Comparison of ENCODE assay signal across 11 cellular contexts in the genomic region with DNA sequence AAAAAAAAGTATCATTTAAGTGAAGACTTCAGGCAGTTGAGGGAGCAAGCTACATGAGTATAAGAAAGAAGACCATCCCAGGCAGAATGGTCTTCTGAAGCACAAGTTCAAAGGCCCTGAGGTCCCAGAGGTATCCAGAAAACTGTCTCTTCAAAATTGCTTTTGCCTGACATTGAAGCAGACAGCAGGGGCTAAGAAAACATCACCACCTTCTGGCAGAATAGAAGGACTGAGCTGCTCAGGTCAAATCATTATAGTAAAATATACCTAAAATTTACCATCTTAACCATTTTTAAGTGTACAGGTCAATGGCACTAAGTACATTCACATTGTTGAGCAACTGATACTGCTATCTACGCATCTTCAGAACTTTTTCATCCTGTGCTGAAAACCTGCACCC.
DNase-seq lines count a peak whose midpoint lies in the region; ATAC-seq and TF ChIP-seq lines count a peak whose summit lies in the region.
"Had no signal": no experiment of that assay in that cellular context is flagged by ENCODE, and none has a peak within 500 bp of the region (broad histone marks: within the 10 kb centered on the region; RNA-seq: fewer than 3 reads in every experiment).

No MANE protein-coding gene starts in this region.

- in situ Hi-C loops in astrocyte of the spinal cord (cut with HindIII; ENCODE audit: low sequenced_read_pairs), result no loop called here

- no peak overlapping the region for H3K4me3 ChIP-seq in astrocyte of the spinal cord (ENCODE audit: low read depth, low read length)
- H3K4me3 ChIP-seq: SJSA1, thoracic aorta had no signal

- no peaks in the 10 kb centered on the region for H3K27me3 Mint-ChIP-seq in nephron (ENCODE audit: low read depth)

- no peak for ATAC-seq in GM18520 (IDR thresholded peaks at IDR 0.05; ENCODE audit: unreplicated experiment)

- no peak overlapping the region for H3K27ac Mint-ChIP-seq in nephron

- no peaks in the 10 kb centered on the region for H3K4me1 Mint-ChIP-seq in nephron

- H3K9me3 Mint-ChIP-seq in nephron, result no peaks in the 10 kb centered on the region

- DNase-seq in DMS 273 (lab: John Stamatoyannopoulos, UW; ENCODE audit: unreplicated experiment) (peak; percentile 30), DMS 273 treated with DMSO at 0.1 percent for 48 hours (lab: John Stamatoyannopoulos, UW) (no peak), Kasumi-1 (lab: John Stamatoyannopoulos, UW) (peak; percentile 43 to 56), astrocyte of the spinal cord (ENCODE audit: low read depth, low spot score) (no peak), substantia nigra (lab: John Stamatoyannopoulos, UW) (no peak)
- DNase-seq in activated CD8-positive, alpha-beta memory T cell treated with anti-CD3 and anti-CD28 coated beads, Interleukin-2, amount 50 U/mL, for 4 hours, result no peak
- DNase-seq: activated naive CD4-positive, alpha-beta T cell treated with anti-CD3 and anti-CD28 coated beads, Interleukin-2, amount 50 U/mL, for 16 hours had no signal

- TF ChIP-seq CTCF in astrocyte of the spinal cord (IDR thresholded peaks at IDR 0.05; ENCODE audit: low read depth, low read length) (peak; percentile 29), nephron (IDR thresholded peaks at IDR 0.05; ENCODE audit: unreplicated experiment in 3 of 3) (peak in 2 of 3 experiments; percentile 15 to 20)

- no peak overlapping the region for H3K27ac ChIP-seq in substantia nigra (ENCODE audit: low read depth, low read length, poor library complexity, severe bottlenecking)
- H3K27ac ChIP-seq: SJSA1, thoracic aorta had no signal

- H3K4me3 Mint-ChIP-seq in nephron, result no peak overlapping the region

- H3K36me3 Mint-ChIP-seq in nephron (ENCODE audit: low read depth), result no peaks in the 10 kb centered on the region

Comparison
In these comparisons a context has a peak if more than half of its experiments do, and no peak if none do; other contexts are left out.
1. DNase-seq: peak in DMS 273 (single experiment) and Kasumi-1 (2 of 2); none in DMS 273 treated with DMSO at 0.1 percent for 48 hours (single experiment), astrocyte of the spinal cord (single experiment), substantia nigra (0 of 49) and activated CD8-positive, alpha-beta memory T cell treated with anti-CD3 and anti-CD28 coated beads, Interleukin-2, amount 50 U/mL, for 4 hours (single experiment).